Comparison of ENCODE assay signal across 21 cellular contexts in genomic region chr10:3260066-3260834, GRCh38.
"Had no signal": no experiment of that assay in that cellular context is flagged by ENCODE, and none has a peak within 500 bp of the region (broad histone marks: within the 10 kb centered on the region; RNA-seq: fewer than 3 reads in every experiment).

No MANE protein-coding gene starts in this region.

- H3K27me3 ChIP-seq: dorsolateral prefrontal cortex, hepatocyte, testis, tibial nerve had no signal

- ATAC-seq: left lobe of liver; psoas muscle; sciatic nerve; stimulated activated naive B cell treated with anti-CD40 and anti-IgM and Interleukin-4, amounts not matched to agents 10 μg/mL and 1 μg/mL and 100 μg/mL, for 72 hours; stimulated activated naive CD8-positive, alpha-beta T cell treated with anti-CD3 and anti-CD28 coated beads, Interleukin-15, amount 100 ng/mL, for 72 hours had no signal

- H2AFZ ChIP-seq: hepatocyte had no signal

- H3K4me3 Mint-ChIP-seq: mesothelial cell of epicardium; nephron; stimulated activated naive B cell treated with anti-CD40 and anti-IgM and Interleukin-4, amounts not matched to agents 10 μg/mL and 1 μg/mL and 100 μg/mL, for 72 hours; stimulated activated naive CD8-positive, alpha-beta T cell treated with anti-CD3 and anti-CD28 coated beads, Interleukin-15, amount 100 ng/mL, for 72 hours had no signal

- H3K79me2 ChIP-seq: hepatocyte had no signal

- H3K9me3 ChIP-seq: psoas muscle, testis, tibial nerve had no signal

- H3K4me2 ChIP-seq: hepatocyte had no signal

- H3K4me3 ChIP-seq: dorsolateral prefrontal cortex, hepatocyte, psoas muscle, skin epidermis, testis, tibial nerve had no signal

- H3K9me3 Mint-ChIP-seq: mesothelial cell of epicardium; nephron; stimulated activated naive B cell treated with anti-CD40 and anti-IgM and Interleukin-4, amounts not matched to agents 10 μg/mL and 1 μg/mL and 100 μg/mL, for 72 hours; stimulated activated naive CD8-positive, alpha-beta T cell treated with anti-CD3 and anti-CD28 coated beads, Interleukin-15, amount 100 ng/mL, for 72 hours had no signal

- H3K4me1 Mint-ChIP-seq: stimulated activated naive CD8-positive, alpha-beta T cell treated with anti-CD3 and anti-CD28 coated beads, Interleukin-15, amount 100 ng/mL, for 72 hours had no signal

- H3K36me3 ChIP-seq: tibial nerve had no signal

- H3K4me1 ChIP-seq: psoas muscle, testis had no signal

- FAIRE-seq: islet of Langerhans had no signal

- H3K27ac ChIP-seq: dorsolateral prefrontal cortex, hepatocyte, psoas muscle, skin epidermis, testis, tibial nerve had no signal

- H3K27ac Mint-ChIP-seq: mesothelial cell of epicardium; nephron; stimulated activated naive B cell treated with anti-CD40 and anti-IgM and Interleukin-4, amounts not matched to agents 10 μg/mL and 1 μg/mL and 100 μg/mL, for 72 hours; stimulated activated naive CD8-positive, alpha-beta T cell treated with anti-CD3 and anti-CD28 coated beads, Interleukin-15, amount 100 ng/mL, for 72 hours had no signal

- DNase-seq: cortex of kidney; dorsolateral prefrontal cortex; effector CD8-positive, alpha-beta T cell; foreskin melanocyte; head of caudate nucleus; kidney glomerular epithelial cell; psoas muscle; retina; stimulated activated CD4-positive, alpha-beta T cell treated with anti-CD3 and anti-CD28 coated beads, Interleukin-2, amount 100 ng/mL, for 24 hours; stimulated activated CD4-positive, alpha-beta T cell treated with anti-CD3 and anti-CD28 coated beads, Interleukin-4, amount 100 ng/mL, for 4 hours; stimulated activated naive B cell treated with anti-CD40 and anti-IgM and Interleukin-4, amounts not matched to agents 10 μg/mL and 1 μg/mL and 100 μg/mL, for 72 hours; stimulated activated naive CD8-positive, alpha-beta T cell treated with anti-CD3 and anti-CD28 coated beads, Interleukin-15, amount 100 ng/mL, for 72 hours; testis had no signal

- H3K36me3 Mint-ChIP-seq: mesothelial cell of epicardium; stimulated activated naive B cell treated with anti-CD40 and anti-IgM and Interleukin-4, amounts not matched to agents 10 μg/mL and 1 μg/mL and 100 μg/mL, for 72 hours had no signal
